ENCODE assay signal across 20 cellular contexts in the genomic region with DNA sequence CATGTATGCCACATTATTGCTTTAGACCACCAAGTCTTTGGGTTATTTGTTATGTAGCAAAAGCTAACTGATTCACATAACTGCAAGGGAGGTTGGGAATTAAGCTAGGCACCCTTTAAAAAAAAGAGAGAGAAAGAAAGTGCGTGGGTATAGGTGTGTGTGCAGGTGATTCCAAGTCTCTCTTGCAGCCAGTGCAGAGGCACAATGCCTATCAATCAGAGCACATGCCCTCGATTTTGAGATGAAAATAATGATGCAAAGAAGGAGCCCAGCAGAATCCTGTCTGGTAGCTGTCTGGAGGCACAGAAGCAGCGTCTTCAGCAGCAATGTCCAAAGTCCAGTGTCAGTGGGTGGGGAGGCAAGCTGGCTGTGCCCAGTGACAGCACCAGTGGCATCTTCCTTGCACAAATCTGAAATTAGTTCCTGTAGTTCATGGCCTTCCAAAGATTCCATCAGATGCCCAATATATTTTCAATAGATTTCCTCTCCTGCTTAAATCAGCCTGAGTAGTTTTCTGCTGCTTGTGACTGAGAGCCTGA.
"Had no signal": no experiment of that assay in that cellular context is flagged by ENCODE, and none has a peak within 500 bp of the region (broad histone marks: within the 10 kb centered on the region; RNA-seq: fewer than 3 reads in every experiment).

No MANE protein-coding gene starts in this region.

- H3K36me3 ChIP-seq: SJSA1 had no signal

- DNase-seq: activated B cell treated with CpG ODN at 0.5 μM for 24 hours; activated CD4-positive, alpha-beta memory T cell treated with anti-CD3 and anti-CD28 coated beads for 36 hours; activated CD4-positive, alpha-beta T cell treated with anti-CD3 and anti-CD28 coated beads for 1 hour; activated CD4-positive, alpha-beta T cell treated with anti-CD3 and anti-CD28 coated beads, Interleukin-2, amount 10 ng/mL, durations not matched to agents 24 days and 14 days; activated CD8-positive, alpha-beta memory T cell treated with anti-CD3 and anti-CD28 coated beads for 24 hours; activated effector memory CD4-positive, alpha-beta T cell treated with anti-CD3 and anti-CD28 coated beads, Interleukin-2, amount 50 U/mL, for 16 hours; activated naive CD4-positive, alpha-beta T cell treated with anti-CD3 and anti-CD28 coated beads for 36 hours; activated T-cell treated with anti-CD3 and anti-CD28 coated beads, Interleukin-2, amount 50 U/mL, for 4 hours; amygdala; Karpas-422; NCI-H1092; NCI-H1417; NCI-H1930; NCI-H2171; NCI-H2227 treated with DMSO at 0.1 percent for 48 hours; NCI-H446 treated with DMSO at 0.1 percent for 48 hours; SHP77 had no signal

- H3K4me1 ChIP-seq: SJSA1 had no signal

- H3K4me3 ChIP-seq: SJSA1 had no signal

- H3K9me3 ChIP-seq: SJSA1 had no signal

- H3K27ac ChIP-seq: SJSA1 had no signal

- FAIRE-seq: astrocyte, RCC 7860 had no signal

- ATAC-seq: activated T-cell treated with anti-CD3 and anti-CD28 coated beads, Interleukin-2, amount 50 U/mL, for 4 hours had no signal
